Comparison of ENCODE assay signal across 8 cellular contexts in genomic region chr12:2813214-2813554, GRCh38. TPM values are rescaled to one million over a fixed set of nuclear protein-coding genes. Genes with fewer than 3 reads are reported as not detected.
A peak's percentile ranks its signal among the peaks of the same experiment; 100 is the strongest.
DNase-seq lines count a peak whose midpoint lies in the region; ATAC-seq and TF ChIP-seq lines count a peak whose summit lies in the region.

No MANE protein-coding gene starts in this region.

- peak overlapping the region; percentile 82 for H3K9ac ChIP-seq in SK-N-SH

- CTCF ChIA-PET in SK-N-SH (lab: Yijun Ruan, JAX): interaction anchor here (0.6 to 3.1 kb wide), 11 partner anchors 15 to 256 kb away, joined by 3 to 14 read pairs (median 4); partner anchors contain the start of gene NRIP2

- TF ChIP-seq EP300 in SK-N-SH (IDR thresholded peaks at IDR 0.05; ENCODE audit: borderline replicate concordance in 1 of 2, low read depth in 1 of 2, low read length in 1 of 2) (no peak), sigmoid colon (IDR thresholded peaks at IDR 0.05) (no peak)

- no peak for TF ChIP-seq POLR2A in sigmoid colon (IDR thresholded peaks at IDR 0.05)

- TF ChIP-seq CTCF in SK-N-SH (IDR thresholded peaks at IDR 0.05) (no peak), foreskin keratinocyte (conservative IDR thresholded peaks at IDR 0.05) (no peak), sigmoid colon (IDR thresholded peaks at IDR 0.05) (no peak), GM13976 (IDR thresholded peaks at IDR 0.05; ENCODE audit: borderline replicate concordance, control extremely low read depth, extremely low read depth, insufficient read depth, missing control alignments) (no peak)

- H4K20me1 ChIP-seq in SK-N-SH (ENCODE audit: insufficient read depth): no peaks in the 10 kb centered on the region

- no peak for DNase-seq in SK-N-SH
- no peak for DNase-seq in foreskin keratinocyte
- no peak for DNase-seq in sigmoid colon
- no peak for DNase-seq in SK-N-DZ (ENCODE audit: low spot score)
- no peak for DNase-seq in cerebellar nuclear complex (lab: John Stamatoyannopoulos, UW)
- no peak for DNase-seq in GM13976 (ENCODE audit: low spot score)

- intact Hi-C loops in sigmoid colon (cut with DNase I): loop anchor here (5.0 kb wide), 1 partner anchor 79 kb away; the partner anchor contains the start of gene TULP3

- peak overlapping the region; percentile 77 for H3K4me2 ChIP-seq in SK-N-SH

- H3K9me3 ChIP-seq in SK-N-SH (no peaks in the 10 kb centered on the region), sigmoid colon (no peaks in the 10 kb centered on the region)

- peak overlapping the region; percentile 87 for H2AFZ ChIP-seq in SK-N-SH (ENCODE audit: low read depth)

- H3K27ac ChIP-seq in SK-N-SH (ENCODE audit: low read depth in 2 of 2, low read length in 1 of 2) (peak overlapping the region; percentile 87 to 96), foreskin keratinocyte (peak overlapping the region; percentile 80), sigmoid colon (peak overlapping the region; percentile 92 to 96 (median 94))

- H3K4me1 ChIP-seq in SK-N-SH (ENCODE audit: control insufficient read depth in 1 of 2, insufficient read depth in 2 of 2, low read depth in 1 of 2, low read length in 1 of 2) (peaks cover 0 to 3% of the 10 kb centered on the region in 2 experiments; a peak in 1 of 4 replicates), foreskin keratinocyte (peaks cover 6% of the 10 kb centered on the region), sigmoid colon (peaks cover 0 to 23% (median 18%) of the 10 kb centered on the region in 4 donors)

- H3K79me2 ChIP-seq in SK-N-SH (ENCODE audit: insufficient read depth): peaks cover 34% of the 10 kb centered on the region

- POLR2A ChIA-PET in SK-N-SH (lab: Yijun Ruan, JAX): interaction anchor here (0.6 to 1.6 kb wide), 2 partner anchors 17 to 21 kb away, joined by 3 to 4 read pairs; partner anchors contain the start of gene NRIP2

- peak; percentile 1 for ATAC-seq in GM18867 (IDR thresholded peaks at IDR 0.05; ENCODE audit: unreplicated experiment)
- ATAC-seq in foreskin keratinocyte: no peak
- ATAC-seq in GM18519 (IDR thresholded peaks at IDR 0.05; ENCODE audit: low FRiP score, unreplicated experiment): no peak

- H3K36me3 ChIP-seq in SK-N-SH (replicated peaks in 1 of 2; ENCODE audit: control insufficient read depth in 1 of 2, insufficient read depth in 2 of 2, low read length in 1 of 2): peaks cover 7 to 12% of the 10 kb centered on the region in 2 experiments
- H3K36me3 ChIP-seq in sigmoid colon: peaks cover 2 to 28% (median 13%) of the 10 kb centered on the region in 4 donors

- H3F3A ChIP-seq in SK-N-SH (replicated peaks; ENCODE audit: insufficient read depth): no peaks in the 10 kb centered on the region

- WGBS in SK-N-SH (ENCODE audit: low lambda C conversion rate): 2% methylated on average over 4 of the region's 4 CpGs
- WGBS in sigmoid colon, 2 donors: 0 to 4% methylated on average over 4 of the region's 4 CpGs

- H3K27me3 ChIP-seq in SK-N-SH (ENCODE audit: insufficient read depth) (no peaks in the 10 kb centered on the region), foreskin keratinocyte (no peaks in the 10 kb centered on the region), sigmoid colon (no peaks in the 10 kb centered on the region)

- no peak for TF ChIP-seq RAD21 in SK-N-SH (IDR thresholded peaks at IDR 0.05; ENCODE audit: low read length)

- H3K4me3 ChIP-seq in SK-N-SH (ENCODE audit: low read depth in 2 of 2, low read length in 1 of 2) (peak overlapping the region; percentile 68 to 81), sigmoid colon (peak overlapping the region; percentile 70 to 85 (median 75))

- in situ Hi-C loops in GM13976 (cut with MboI; ENCODE audit: low sequenced_read_pairs, unreplicated experiment): no loop called here

- H3K9me2 ChIP-seq in SK-N-SH: no peaks in the 10 kb centered on the region

TF ChIP-seq in SK-N-SH, 30 proteins besides CTCF, POLR2A, EP300 and RAD21 (continues in another document):
- no peak for TF ChIP-seq PBX3 (IDR thresholded peaks at IDR 0.05)
- no peak for TF ChIP-seq CHD2 (IDR thresholded peaks at IDR 0.05; ENCODE audit: low read length, partially characterized antibody)
- no peak for TF ChIP-seq YY1 (IDR thresholded peaks at IDR 0.05; ENCODE audit: low read depth)
- no peak for TF ChIP-seq GABPA (IDR thresholded peaks at IDR 0.05; ENCODE audit: low read depth)
- no peak for TF ChIP-seq USF2 (IDR thresholded peaks at IDR 0.05; ENCODE audit: borderline replicate concordance, low read depth, low read length)
- TF ChIP-seq SIN3A (IDR thresholded peaks at IDR 0.05; ENCODE audit: borderline replicate concordance, low read depth, low read length): no peak
- TF ChIP-seq TAF1 (IDR thresholded peaks at IDR 0.05; ENCODE audit: borderline replicate concordance, low read depth, low read length): no peak
- no peak for TF ChIP-seq RCOR1 (IDR thresholded peaks at IDR 0.05; ENCODE audit: low read length)
- no peak for TF ChIP-seq NFIC (IDR thresholded peaks at IDR 0.05; ENCODE audit: borderline replicate concordance)
- no peak for TF ChIP-seq RXRA (IDR thresholded peaks at IDR 0.05; ENCODE audit: borderline replicate concordance, low read depth)
- no peak for TF ChIP-seq IRF3 (IDR thresholded peaks at IDR 0.05; ENCODE audit: low read depth, low read length)
- no peak for TF ChIP-seq SMC3 (IDR thresholded peaks at IDR 0.05; ENCODE audit: low read depth, low read length)
- no peak for TF ChIP-seq JUND (IDR thresholded peaks at IDR 0.05)
- no peak for TF ChIP-seq TEAD4 (IDR thresholded peaks at IDR 0.05; ENCODE audit: borderline replicate concordance, insufficient read depth)
- TF ChIP-seq FOSL2 (IDR thresholded peaks at IDR 0.05; ENCODE audit: borderline replicate concordance, low read depth): no peak
- TF ChIP-seq FOXM1 (IDR thresholded peaks at IDR 0.05; ENCODE audit: low read depth): no peak

RNA-seq across cellular contexts. Expression of gene ITFG2, which starts 0.7 kb away (rescaled TPM):
- 27.2 and 30.1 TPM in 2 replicates for polyA plus RNA-seq in SK-N-SH (2012; rRNA removed)
- 13.9 and 17.1 TPM in 2 replicates for polyA plus RNA-seq in SK-N-SH (2012; cell fraction: cytosol; rRNA removed)
- 91.7 and 94.9 TPM in 2 replicates for polyA plus RNA-seq in SK-N-SH (2012; cell fraction: nucleus; rRNA removed)
- 18.4 and 20.2 TPM in 2 replicates for total RNA-seq in foreskin keratinocyte
- 14.5 and 17.2 TPM in 2 replicates for polyA plus RNA-seq in foreskin keratinocyte
- 10 to 100 TPM; 20.6 to 31.9 (median 25.6) TPM for total RNA-seq in sigmoid colon
- polyA plus RNA-seq in sigmoid colon: 10 to 100 TPM; 11.6 to 31.4 (median 25.2) TPM
- 45.1 and 55.1 TPM in 2 replicates for polyA plus RNA-seq in SK-N-DZ (2014; cell fraction: cytosol; rRNA removed)
- 63.4 and 88.2 TPM in 2 replicates for polyA plus RNA-seq in SK-N-DZ (2014; cell fraction: nucleus; rRNA removed)

RNA-seq across cellular contexts. Expression of gene FKBP4, which starts 18.4 kb away (rescaled TPM):
- polyA plus RNA-seq in SK-N-SH (2012; rRNA removed): 53.2 and 57.7 TPM in 2 replicates
- polyA plus RNA-seq in SK-N-SH (2012; cell fraction: cytosol; rRNA removed): 49.7 and 59.0 TPM in 2 replicates
- 57.1 and 60.9 TPM in 2 replicates for polyA plus RNA-seq in SK-N-SH (2012; cell fraction: nucleus; rRNA removed)
- 86.0 and 108 TPM in 2 replicates for total RNA-seq in foreskin keratinocyte
- polyA plus RNA-seq in foreskin keratinocyte: 75.7 and 109 TPM in 2 replicates
- total RNA-seq in sigmoid colon: 10 to 100 TPM; 21.3 to 33.7 (median 23.5) TPM
- polyA plus RNA-seq in sigmoid colon: 10 to 100 TPM; 33.6 to 44.5 (median 42.3) TPM
- polyA plus RNA-seq in SK-N-DZ (2014; cell fraction: cytosol; rRNA removed): 159 and 161 TPM in 2 replicates
- 133 and 144 TPM in 2 replicates for polyA plus RNA-seq in SK-N-DZ (2014; cell fraction: nucleus; rRNA removed)

RNA-seq across cellular contexts. Expression of gene NRIP2, which starts 21.7 kb away (rescaled TPM):
- polyA plus RNA-seq in SK-N-SH (2012; rRNA removed): not detected in 2 replicates
- polyA plus RNA-seq in SK-N-SH (2012; cell fraction: cytosol; rRNA removed): not detected in 2 replicates
- 0.04 TPM in 1 of 2 replicates, not detected in the other for polyA plus RNA-seq in SK-N-SH (2012; cell fraction: nucleus; rRNA removed)
- not detected in 2 replicates for total RNA-seq in foreskin keratinocyte
- polyA plus RNA-seq in foreskin keratinocyte: not detected in 2 replicates
- 1 to 10 TPM in 3 of 4 donors, under 1 TPM in 1; 0.33 to 10.0 (median 1.9) TPM for total RNA-seq in sigmoid colon
- polyA plus RNA-seq in sigmoid colon: 1 to 10 TPM in 1 of 3 donors, under 1 TPM in 1, not detected in 1; 0.60 to 1.5 TPM
- not detected in 2 replicates for polyA plus RNA-seq in SK-N-DZ (2014; cell fraction: cytosol; rRNA removed)
- not detected in 2 replicates for polyA plus RNA-seq in SK-N-DZ (2014; cell fraction: nucleus; rRNA removed)

RNA-seq across cellular contexts. Expression of gene TEX52, which starts 43.7 kb away (rescaled TPM):
- not detected in 2 replicates for polyA plus RNA-seq in SK-N-SH (2012; rRNA removed)
- polyA plus RNA-seq in SK-N-SH (2012; cell fraction: cytosol; rRNA removed): not detected in 2 replicates
- not detected in 2 replicates for polyA plus RNA-seq in SK-N-SH (2012; cell fraction: nucleus; rRNA removed)
- total RNA-seq in foreskin keratinocyte: not detected in 2 replicates
- polyA plus RNA-seq in foreskin keratinocyte: not detected in 2 replicates
- total RNA-seq in sigmoid colon: not detected
- polyA plus RNA-seq in sigmoid colon: not detected
- polyA plus RNA-seq in SK-N-DZ (2014; cell fraction: cytosol; rRNA removed): not detected in 2 replicates
- not detected in 2 replicates for polyA plus RNA-seq in SK-N-DZ (2014; cell fraction: nucleus; rRNA removed)
